In genomic region chr1:67573481-67573880, GRCh38 we compare ENCODE assay signal across 21 cellular contexts.
DNase-seq lines count a peak whose midpoint lies in the region; ATAC-seq and TF ChIP-seq lines count a peak whose summit lies in the region.
"Had no signal": no experiment of that assay in that cellular context is flagged by ENCODE, and none has a peak within 500 bp of the region (broad histone marks: within the 10 kb centered on the region; RNA-seq: fewer than 3 reads in every experiment).

No MANE protein-coding gene starts in this region.

- H3K27ac ChIP-seq in 22Rv1 = peak overlapping the region; percentile 65
- H3K27ac ChIP-seq in right lobe of liver = peak overlapping the region in 2 of 3 donors; percentile 78 to 93
- H3K27ac ChIP-seq: tibial nerve had no signal

- no peak for TF ChIP-seq POLR2A in right lobe of liver (IDR thresholded peaks at IDR 0.05)

- ATAC-seq in right lobe of liver (peak; percentile 22 to 43 (median 34)), GM21786 (IDR thresholded peaks at IDR 0.05; ENCODE audit: unreplicated experiment) (no peak)
- ATAC-seq: natural killer cell had no signal

- no peak overlapping the region for H3K4me3 ChIP-seq in right lobe of liver
- H3K4me3 ChIP-seq: tibial nerve had no signal

- H3K27me3 ChIP-seq in right lobe of liver = no peaks in the 10 kb centered on the region
- H3K27me3 ChIP-seq: tibial nerve had no signal

- peaks cover 0 to 62% (median 23%) of the 10 kb centered on the region in 4 donors for H3K4me1 ChIP-seq in right lobe of liver

- no peaks in the 10 kb centered on the region for H3K36me3 ChIP-seq in right lobe of liver
- H3K36me3 ChIP-seq: tibial nerve had no signal

- intact Hi-C loops in right lobe of liver (cut with DNase I) = loop anchor here (10.0 kb wide), 3 partner anchors 51 to 181 kb away; no protein-coding TSS in a partner anchor

- H3K9me3 ChIP-seq in right lobe of liver = no peaks in the 10 kb centered on the region
- H3K9me3 ChIP-seq: tibial nerve had no signal

- TF ChIP-seq CTCF in 22Rv1 (IDR thresholded peaks at IDR 0.05) (no peak), right lobe of liver (IDR thresholded peaks at IDR 0.05) (no peak)

- DNase-seq in HCEC 1CT (peak; percentile 48), brain pericyte (ENCODE audit: low read depth, low spot score) (peak; percentile 70), right lobe of liver (no peak), SHP77 treated with DMSO at 0.1 percent for 48 hours (lab: John Stamatoyannopoulos, UW) (no peak), NCI-H2081 (lab: John Stamatoyannopoulos, UW) (no peak)
- no peak for DNase-seq in stimulated activated CD4-positive, alpha-beta T cell treated with anti-CD3 and anti-CD28 coated beads, Interleukin-2, amount 100 ng/mL, for 48 hours
- DNase-seq: activated CD4-positive, alpha-beta T cell treated with anti-CD3 and anti-CD28 coated beads for 48 hours; activated CD8-positive, alpha-beta memory T cell treated with anti-CD3 and anti-CD28 coated beads, Interleukin-2, amount 50 U/mL, for 4 hours; activated effector memory CD4-positive, alpha-beta T cell treated with Interleukin-2 at 50 U/mL for 16 hours; caudate nucleus; CD8-positive, alpha-beta memory T cell; effector CD4-positive, alpha-beta T cell; H7; islet precursor cell; natural killer cell; NCI-H1092; NCI-H748 treated with DMSO at 0.1 percent for 48 hours; stimulated activated CD4-positive, alpha-beta T cell treated with anti-CD3 and anti-CD28 coated beads, Interleukin-12 subunit alpha, Interleukin-12 subunit beta, amount 100 ng/mL, for 4 hours had no signal

- 83% methylated on average over 1 of the region's 1 CpG for WGBS in right lobe of liver (ENCODE audit: insufficient coverage, low coverage, low lambda C conversion rate, missing lambda C conversion rate)

Comparison
In these comparisons a context has a peak if more than half of its experiments do, and no peak if none do; other contexts are left out.
1. DNase-seq: peak in HCEC 1CT (single experiment) and brain pericyte (single experiment); none in right lobe of liver (0 of 3), SHP77 treated with DMSO at 0.1 percent for 48 hours (single experiment), NCI-H2081 (0 of 2) and stimulated activated CD4-positive, alpha-beta T cell treated with anti-CD3 and anti-CD28 coated beads, Interleukin-2, amount 100 ng/mL, for 48 hours (0 of 2).